In the genomic region with DNA sequence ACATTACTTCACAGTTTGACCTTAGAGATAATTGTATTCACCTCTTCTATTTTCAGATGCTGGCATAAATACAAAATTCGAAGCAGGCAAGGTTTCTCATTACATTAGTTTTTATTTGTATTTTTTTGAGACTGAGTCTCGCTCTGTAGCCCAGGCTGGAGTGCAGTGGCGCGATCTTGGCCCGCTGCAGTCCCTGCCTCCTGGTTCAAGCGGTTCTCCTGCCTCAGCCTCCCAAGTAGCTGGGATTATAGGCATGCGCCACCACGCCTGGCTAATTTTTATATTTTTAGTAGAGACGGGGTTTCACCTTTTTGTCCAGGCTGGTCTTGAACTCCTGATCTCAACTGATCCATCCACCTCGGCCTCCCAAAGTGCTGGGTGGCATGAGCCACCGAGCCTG, we compare ENCODE assay signal across 8 cellular contexts. TPM values are rescaled to one million over a fixed set of nuclear protein-coding genes. Genes with fewer than 3 reads are reported as not detected.
DNase-seq lines count a peak whose midpoint lies in the region; ATAC-seq and TF ChIP-seq lines count a peak whose summit lies in the region.
"Not testable (repeated sequence)": the region's sequence is repeated elsewhere in the genome, so short reads cannot be mapped to it uniquely, and the experiment has no call there.

No MANE protein-coding gene starts in this region.

- peak overlapping the region; percentile 95 for H3K27ac Mint-ChIP-seq in T-helper 17 cell
- H3K27ac Mint-ChIP-seq in activated naive CD4-positive, alpha-beta T cell treated with anti-CD3 and anti-CD28 coated beads for 36 hours = peak overlapping the region; percentile 26
- H3K27ac Mint-ChIP-seq in endothelial cell (ENCODE audit: unreplicated experiment) = not testable (repeated sequence)
- H3K27ac Mint-ChIP-seq in memory B cell = peak overlapping the region; percentile 24

- CTCF ChIA-PET in activated naive CD4-positive, alpha-beta T cell treated with anti-CD3 and anti-CD28 coated beads for 36 hours (lab: Charles Lee) = interaction anchor here (0.7 kb wide), 1 partner anchor 1020 kb away, joined by 3 read pairs; no protein-coding TSS in a partner anchor

- H3K4me1 Mint-ChIP-seq in T-helper 17 cell (peaks cover 36% of the 10 kb centered on the region), endothelial cell (ENCODE audit: unreplicated experiment) (peaks cover 21% of the 10 kb centered on the region), memory B cell (peaks cover 17% of the 10 kb centered on the region)
- peaks cover 32% of the 10 kb centered on the region for H3K4me1 Mint-ChIP-seq in activated naive CD4-positive, alpha-beta T cell treated with anti-CD3 and anti-CD28 coated beads for 36 hours (ENCODE audit: low read depth)

- H3F3A ChIP-seq in Loucy (ENCODE audit: low read depth) = not testable (repeated sequence)

- H3K4me2 ChIP-seq in Loucy (ENCODE audit: low read depth, low read length, poor library complexity, severe bottlenecking) = peak overlapping the region; percentile 93

- not testable (repeated sequence) for TF ChIP-seq CTCF in GM12865 (IDR thresholded peaks at IDR 0.05; ENCODE audit: insufficient read depth, low read depth, low read length, missing control alignments); Loucy (conservative IDR thresholded peaks at IDR 0.05; ENCODE audit: low read length); endothelial cell (IDR thresholded peaks at IDR 0.05; ENCODE audit: unreplicated experiment); sigmoid colon (IDR thresholded peaks at IDR 0.05)

- H3K27me3 ChIP-seq in ACC112 (ENCODE audit: insufficient read depth, low read length); Loucy (ENCODE audit: insufficient read depth, low read length, poor library complexity, severe bottlenecking); sigmoid colon: not testable (repeated sequence)

- H3K4me1 ChIP-seq in ACC112 (ENCODE audit: control insufficient read depth, insufficient read depth, low read length, unreplicated experiment) (peaks cover 14% of the 10 kb centered on the region), Loucy (ENCODE audit: insufficient read depth, low read length, poor library complexity, severe bottlenecking) (peaks cover 33% of the 10 kb centered on the region), sigmoid colon (peaks cover 0 to 34% (median 25%) of the 10 kb centered on the region in 4 donors)

- TF ChIP-seq EP300 in sigmoid colon (IDR thresholded peaks at IDR 0.05) = not testable (repeated sequence)

- not testable (repeated sequence) for H3K36me3 Mint-ChIP-seq in T-helper 17 cell (ENCODE audit: low read depth); endothelial cell (ENCODE audit: low read depth, unreplicated experiment); memory B cell
- H3K36me3 Mint-ChIP-seq in activated naive CD4-positive, alpha-beta T cell treated with anti-CD3 and anti-CD28 coated beads for 36 hours (ENCODE audit: low read depth) = peaks cover 42% of the 10 kb centered on the region

- not testable (repeated sequence) for H3K4me3 Mint-ChIP-seq in T-helper 17 cell, memory B cell
- H3K4me3 Mint-ChIP-seq in activated naive CD4-positive, alpha-beta T cell treated with anti-CD3 and anti-CD28 coated beads for 36 hours = peak overlapping the region; percentile 46
- peak overlapping the region; percentile 57 for H3K4me3 Mint-ChIP-seq in endothelial cell (ENCODE audit: unreplicated experiment)

- not testable (repeated sequence) for H3K9me3 Mint-ChIP-seq in activated naive CD4-positive, alpha-beta T cell treated with anti-CD3 and anti-CD28 coated beads for 36 hours; endothelial cell (ENCODE audit: unreplicated experiment); memory B cell

- H3K9ac ChIP-seq in Loucy (ENCODE audit: low read depth, low read length, poor library complexity, severe bottlenecking) = peak overlapping the region; percentile 100

- peaks cover 40% of the 10 kb centered on the region for H4K20me1 ChIP-seq in Loucy (ENCODE audit: insufficient read depth, low read length, poor library complexity, severe bottlenecking)

- not testable (repeated sequence) for H3K36me3 ChIP-seq in ACC112 (ENCODE audit: insufficient read depth, low read length); Loucy (ENCODE audit: insufficient read depth, low read length); sigmoid colon

- H3K79me2 ChIP-seq in ACC112 (ENCODE audit: control insufficient read depth, insufficient read depth, low read length, unreplicated experiment) (peaks cover 66% of the 10 kb centered on the region), Loucy (ENCODE audit: insufficient read depth, low read length) (peaks cover 70% of the 10 kb centered on the region)

- not testable (repeated sequence) for TF ChIP-seq POLR2A in sigmoid colon (IDR thresholded peaks at IDR 0.05)

- H3K27ac ChIP-seq in ACC112 (ENCODE audit: low read depth, low read length) = not testable (repeated sequence)
- peak overlapping the region in 3 of 4 donors; percentile 94 to 97 (median 95) for H3K27ac ChIP-seq in sigmoid colon

- not testable (repeated sequence) for ATAC-seq in T-helper 17 cell; memory B cell (ENCODE audit: low read depth)

- DNase-seq in GM12865 (ENCODE audit: low read depth); T-helper 17 cell; activated naive CD4-positive, alpha-beta T cell treated with anti-CD3 and anti-CD28 coated beads for 36 hours; endothelial cell (ENCODE audit: low spot score); memory B cell (ENCODE audit: low spot score in 2 of 2); sigmoid colon: not testable (repeated sequence)

- H3K9me2 ChIP-seq in Loucy (replicated peaks; ENCODE audit: low read depth, low read length) = not testable (repeated sequence)

- peak overlapping the region; percentile 98 for H3K4me3 ChIP-seq in ACC112 (ENCODE audit: low read depth, low read length)
- peak overlapping the region; percentile 100 for H3K4me3 ChIP-seq in GM12865 (ENCODE audit: low read depth, low read length)
- peak overlapping the region; percentile 100 for H3K4me3 ChIP-seq in Loucy (ENCODE audit: low read length, poor library complexity, severe bottlenecking)
- H3K4me3 ChIP-seq in sigmoid colon = not testable (repeated sequence)

- H3K27me3 Mint-ChIP-seq in T-helper 17 cell; activated naive CD4-positive, alpha-beta T cell treated with anti-CD3 and anti-CD28 coated beads for 36 hours (ENCODE audit: low read depth); endothelial cell (ENCODE audit: unreplicated experiment); memory B cell: not testable (repeated sequence)

- intact Hi-C loops in activated naive CD4-positive, alpha-beta T cell treated with anti-CD3 and anti-CD28 coated beads for 36 hours (cut with micrococcal nuclease) = loop anchor here (2.0 kb wide), 1 partner anchor 800 kb away; no protein-coding TSS in a partner anchor
- intact Hi-C loops in sigmoid colon (cut with DNase I) = not testable (repeated sequence)

- WGBS in sigmoid colon, 2 donors = 89 to 94% methylated on average over 11 of the region's 11 CpGs

- H3K9me3 ChIP-seq in Loucy (ENCODE audit: insufficient read depth, low read depth, low read length); T-helper 17 cell (ENCODE audit: control insufficient read depth, low read length, poor library complexity, severe bottlenecking); sigmoid colon: not testable (repeated sequence)

- not testable (repeated sequence) for H2AFZ ChIP-seq in ACC112 (ENCODE audit: low read length, unreplicated experiment); Loucy (ENCODE audit: low read length)

RNA-seq across cellular contexts. Expression of gene FBXO5, which starts 2.5 kb away (rescaled TPM):
- total RNA-seq in T-helper 17 cell = 1 to 10 TPM; 4.5 to 5.9 TPM
- total RNA-seq in activated naive CD4-positive, alpha-beta T cell treated with anti-CD3 and anti-CD28 coated beads for 36 hours = 10 to 100 TPM; 61.4 to 62.3 TPM
- total RNA-seq in endothelial cell (ENCODE audit: unreplicated experiment) = 9.4 TPM
- 1 to 10 TPM; 1.9 to 6.4 (median 2.7) TPM for total RNA-seq in sigmoid colon
- polyA plus RNA-seq in sigmoid colon = 1 to 10 TPM; 1.8 to 5.4 (median 3.7) TPM

RNA-seq across cellular contexts. Expression of gene MTRF1L, which starts 17.2 kb away (rescaled TPM):
- total RNA-seq in T-helper 17 cell = 10 to 100 TPM in 1 of 2 donors, 1 to 10 TPM in 1; 9.5 to 14.8 TPM
- total RNA-seq in activated naive CD4-positive, alpha-beta T cell treated with anti-CD3 and anti-CD28 coated beads for 36 hours = 10 to 100 TPM; 11.6 to 12.0 TPM
- 42.2 TPM for total RNA-seq in endothelial cell (ENCODE audit: unreplicated experiment)
- 10 to 100 TPM; 14.3 to 25.3 (median 18.5) TPM for total RNA-seq in sigmoid colon
- 10 to 100 TPM in 2 of 3 donors, 1 to 10 TPM in 1; 9.8 to 22.8 (median 19.9) TPM for polyA plus RNA-seq in sigmoid colon
